18 cellular contexts compared by ENCODE assay signal in the genomic region with DNA sequence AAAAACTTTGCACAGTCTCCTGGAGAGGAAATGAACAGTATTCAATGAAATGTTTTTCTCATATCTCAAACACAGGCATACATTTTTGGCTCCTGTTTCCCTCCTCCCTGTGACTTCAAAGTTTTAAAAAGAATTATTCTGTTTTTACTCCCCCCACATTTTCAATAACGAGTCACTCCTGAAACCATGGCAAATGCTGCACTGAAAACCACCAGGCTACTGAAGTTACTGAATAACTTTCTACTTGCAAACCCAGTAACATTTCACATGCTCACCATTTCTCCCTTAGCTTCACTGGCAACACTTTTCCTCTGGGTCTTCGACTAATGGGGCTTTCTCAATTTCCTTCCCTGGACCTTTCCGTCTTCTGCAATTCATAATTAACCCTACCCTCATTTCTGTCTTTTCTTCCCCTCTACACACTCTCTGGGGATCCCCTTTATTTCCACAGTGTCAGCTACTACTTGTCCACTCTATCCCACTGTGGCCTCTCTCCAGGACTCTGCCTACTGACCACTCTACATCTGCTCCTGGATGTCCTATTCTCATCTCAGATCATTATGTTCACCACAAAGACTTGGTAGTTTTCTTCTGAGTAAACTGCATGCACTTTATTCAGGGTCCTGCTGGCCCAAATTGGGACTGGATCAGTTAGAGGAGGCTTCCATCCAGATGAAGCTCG.
DNase-seq lines count a peak whose midpoint lies in the region; ATAC-seq and TF ChIP-seq lines count a peak whose summit lies in the region.
"Had no signal": no experiment of that assay in that cellular context is flagged by ENCODE, and none has a peak within 500 bp of the region (broad histone marks: within the 10 kb centered on the region; RNA-seq: fewer than 3 reads in every experiment).

No MANE protein-coding gene starts in this region.

- no peak overlapping the region for H2AK5ac ChIP-seq in IMR-90 (ENCODE audit: low read depth, low read length)

- H3K27me3 Mint-ChIP-seq in activated CD8-positive, alpha-beta T cell treated with anti-CD3 and anti-CD28 coated beads for 36 hours = no peaks in the 10 kb centered on the region
- H3K27me3 Mint-ChIP-seq in activated CD8-positive, alpha-beta T cell treated with anti-CD3 and anti-CD28 coated beads, Interleukin-2, amount 10 ng/mL, durations not matched to agents 7 days and 5 days (ENCODE audit: low read depth) = no peaks in the 10 kb centered on the region
- H3K27me3 Mint-ChIP-seq in natural killer cell (ENCODE audit: low read depth in 2 of 2) = no peaks in the 10 kb centered on the region
- H3K27me3 Mint-ChIP-seq: brain had no signal

- H3K4me1 Mint-ChIP-seq in activated CD8-positive, alpha-beta T cell treated with anti-CD3 and anti-CD28 coated beads for 36 hours (ENCODE audit: low read depth) = no peaks in the 10 kb centered on the region
- H3K4me1 Mint-ChIP-seq in activated CD8-positive, alpha-beta T cell treated with anti-CD3 and anti-CD28 coated beads, Interleukin-2, amount 10 ng/mL, durations not matched to agents 7 days and 5 days (ENCODE audit: low read depth) = no peaks in the 10 kb centered on the region
- H3K4me1 Mint-ChIP-seq in natural killer cell = no peaks in the 10 kb centered on the region
- H3K4me1 Mint-ChIP-seq: brain had no signal

- H3K27ac Mint-ChIP-seq in activated CD8-positive, alpha-beta T cell treated with anti-CD3 and anti-CD28 coated beads for 36 hours = no peak overlapping the region
- no peak overlapping the region for H3K27ac Mint-ChIP-seq in activated CD8-positive, alpha-beta T cell treated with anti-CD3 and anti-CD28 coated beads, Interleukin-2, amount 10 ng/mL, durations not matched to agents 7 days and 5 days
- H3K27ac Mint-ChIP-seq in natural killer cell = no peak overlapping the region
- H3K27ac Mint-ChIP-seq: brain had no signal

- DNase-seq in activated CD8-positive, alpha-beta T cell treated with anti-CD3 and anti-CD28 coated beads for 36 hours = peak; percentile 17
- DNase-seq in activated CD8-positive, alpha-beta T cell treated with anti-CD3 and anti-CD28 coated beads, Interleukin-2, amount 10 ng/mL, durations not matched to agents 7 days and 5 days = no peak
- peak; percentile 59 for DNase-seq in IMR-90
- peak; percentile 77 for DNase-seq in renal cortical epithelial cell (ENCODE audit: low read depth)
- no peak for DNase-seq in tibial artery
- DNase-seq in NCI-H345 treated with DMSO at 0.1 percent for 48 hours (lab: John Stamatoyannopoulos, UW; ENCODE audit: unreplicated experiment) = no peak
- no peak for DNase-seq in natural killer cell
- DNase-seq: 8988T; activated CD4-positive, alpha-beta T cell treated with anti-CD3 and anti-CD28 coated beads, Interleukin-2, amount 50 U/mL, for 4 hours; activated effector memory CD4-positive, alpha-beta T cell treated with Interleukin-2 at 50 U/mL for 16 hours; effector CD4-positive, alpha-beta T cell; foreskin melanocyte; islet precursor cell; NCI-H187; stimulated activated CD4-positive, alpha-beta T cell treated with anti-CD3 and anti-CD28 coated beads, Interleukin-12 subunit alpha, Interleukin-12 subunit beta, amount 100 ng/mL, for 4 hours had no signal

- intact Hi-C loops in activated CD8-positive, alpha-beta T cell treated with anti-CD3 and anti-CD28 coated beads for 36 hours (cut with micrococcal nuclease) = no loop called here
- intact Hi-C loops in IMR-90 (cut with micrococcal nuclease) (no loop called here), tibial artery (cut with DNase I; ENCODE audit: low total_unique reads) (no loop called here), natural killer cell (cut with micrococcal nuclease) (no loop called here)

- H2BK5ac ChIP-seq in IMR-90 (ENCODE audit: low read depth, low read length, poor library complexity, severe bottlenecking) = no peak overlapping the region

- H3K4me3 Mint-ChIP-seq in activated CD8-positive, alpha-beta T cell treated with anti-CD3 and anti-CD28 coated beads for 36 hours = no peak overlapping the region
- H3K4me3 Mint-ChIP-seq in activated CD8-positive, alpha-beta T cell treated with anti-CD3 and anti-CD28 coated beads, Interleukin-2, amount 10 ng/mL, durations not matched to agents 7 days and 5 days = no peak overlapping the region
- no peak overlapping the region for H3K4me3 Mint-ChIP-seq in natural killer cell
- H3K4me3 Mint-ChIP-seq: brain had no signal

- TF ChIP-seq CTCF in activated CD8-positive, alpha-beta T cell treated with anti-CD3 and anti-CD28 coated beads for 36 hours (IDR thresholded peaks at IDR 0.05) = no peak
- no peak for TF ChIP-seq CTCF in IMR-90 (conservative IDR thresholded peaks at IDR 0.05; ENCODE audit: low read depth, low read length)
- TF ChIP-seq CTCF in tibial artery (IDR thresholded peaks at IDR 0.05) = no peak
- TF ChIP-seq CTCF in natural killer cell (IDR thresholded peaks at IDR 0.05) = no peak

- no peaks in the 10 kb centered on the region for H3K9me1 ChIP-seq in IMR-90 (ENCODE audit: insufficient read depth, low read length)

- no peaks in the 10 kb centered on the region for H3K9me3 Mint-ChIP-seq in activated CD8-positive, alpha-beta T cell treated with anti-CD3 and anti-CD28 coated beads for 36 hours
- H3K9me3 Mint-ChIP-seq in activated CD8-positive, alpha-beta T cell treated with anti-CD3 and anti-CD28 coated beads, Interleukin-2, amount 10 ng/mL, durations not matched to agents 7 days and 5 days (ENCODE audit: insufficient read depth) = no peaks in the 10 kb centered on the region
- H3K9me3 Mint-ChIP-seq in natural killer cell = no peaks in the 10 kb centered on the region

- H2BK15ac ChIP-seq in IMR-90 (ENCODE audit: low read depth, low read length) = 0 out of 3 replicates have a peak overlapping the region, but pooled peaks have one; percentile 45

- no peak for TF ChIP-seq POLR2A in IMR-90 (IDR thresholded peaks at IDR 0.05; ENCODE audit: low read depth, low read length)

- H4K91ac ChIP-seq in IMR-90 (ENCODE audit: insufficient read depth, low read depth, low read length) = no peak overlapping the region

- no peak overlapping the region for H3K4me2 ChIP-seq in IMR-90 (ENCODE audit: low read depth, low read length)

- no peaks in the 10 kb centered on the region for H4K20me1 ChIP-seq in IMR-90 (ENCODE audit: insufficient read depth, low read length)

- no peak overlapping the region for H2BK120ac ChIP-seq in IMR-90 (ENCODE audit: low read depth, low read length)

- in situ Hi-C loops in IMR-90 (cut with MboI; ENCODE audit: low sequenced_read_pairs) = no loop called here

- no peaks in the 10 kb centered on the region for H3K9me3 ChIP-seq in IMR-90 (ENCODE audit: control insufficient read depth, insufficient read depth, low read length)
- no peaks in the 10 kb centered on the region for H3K9me3 ChIP-seq in tibial artery
- H3K9me3 ChIP-seq: HAP-1 had no signal

- H3K4me3 ChIP-seq in IMR-90 (ENCODE audit: insufficient read depth, low read depth, low read length) = no peak overlapping the region
- H3K4me3 ChIP-seq in tibial artery = no peak overlapping the region
- H3K4me3 ChIP-seq: HAP-1 had no signal

- 90% methylated on average over 3 of the region's 4 CpGs; no CpG with 5 or more reads in 1 of the 2 experiments for WGBS in IMR-90 (ENCODE audit: extremely low coverage in 2 of 2, insufficient read length in 1 of 2), 2 experiments

- H3K27ac ChIP-seq in IMR-90 (ENCODE audit: insufficient read depth, low read length) (no peak overlapping the region), tibial artery (no peak overlapping the region)

- no peak overlapping the region for H3K18ac ChIP-seq in IMR-90 (ENCODE audit: low read depth, low read length)

- no peaks in the 10 kb centered on the region for H3K27me3 ChIP-seq in IMR-90 (ENCODE audit: control insufficient read depth, insufficient read depth, low read length)
- H3K27me3 ChIP-seq in tibial artery = no peaks in the 10 kb centered on the region

- H2BK20ac ChIP-seq in IMR-90 (ENCODE audit: low read depth, low read length) = no peak overlapping the region

- no peak overlapping the region for H4K5ac ChIP-seq in IMR-90 (ENCODE audit: low read depth, low read length)

- POLR2A ChIA-PET in activated CD8-positive, alpha-beta T cell treated with anti-CD3 and anti-CD28 coated beads for 36 hours (lab: Charles Lee) = no interaction called here
- POLR2A ChIA-PET in activated CD8-positive, alpha-beta T cell treated with anti-CD3 and anti-CD28 coated beads, Interleukin-2, amount 10 ng/mL, durations not matched to agents 7 days and 5 days (lab: Charles Lee) = interaction anchor here (0.5 kb wide), 1 partner anchor 16 kb away, joined by 3 read pairs; no protein-coding TSS in a partner anchor
- POLR2A ChIA-PET in IMR-90 (lab: Charles Lee; ENCODE audit: unreplicated experiment) = no interaction called here

- peak; percentile 68 for ATAC-seq in activated CD8-positive, alpha-beta T cell treated with anti-CD3 and anti-CD28 coated beads for 36 hours
- no peak for ATAC-seq in activated CD8-positive, alpha-beta T cell treated with anti-CD3 and anti-CD28 coated beads, Interleukin-2, amount 10 ng/mL, durations not matched to agents 7 days and 5 days
- peak; percentile 76 for ATAC-seq in HG02678 (IDR thresholded peaks at IDR 0.05; ENCODE audit: unreplicated experiment)
- ATAC-seq in IMR-90 (ENCODE audit: low read depth) = peak; percentile 55
- no peak for ATAC-seq in natural killer cell

- H3K4me1 ChIP-seq in IMR-90 (ENCODE audit: control insufficient read depth, insufficient read depth, low read length) = no peaks in the 10 kb centered on the region; the same call in 1 of the 2 replicates
- H3K4me1 ChIP-seq in tibial artery = no peaks in the 10 kb centered on the region
- H3K4me1 ChIP-seq: HAP-1 had no signal

- no peak overlapping the region for H3K4ac ChIP-seq in IMR-90 (ENCODE audit: low read depth, low read length)

- CTCF ChIA-PET in activated CD8-positive, alpha-beta T cell treated with anti-CD3 and anti-CD28 coated beads for 36 hours (lab: Charles Lee) = no interaction called here
- CTCF ChIA-PET in activated CD8-positive, alpha-beta T cell treated with anti-CD3 and anti-CD28 coated beads, Interleukin-2, amount 10 ng/mL, durations not matched to agents 7 days and 5 days (lab: Charles Lee) = no interaction called here
- CTCF ChIA-PET in IMR-90 (lab: Yijun Ruan, JAX) = no interaction called here

- no peaks in the 10 kb centered on the region for H3K79me1 ChIP-seq in IMR-90 (ENCODE audit: low read depth in 1 of 2, low read length in 2 of 2)

- dilution Hi-C loops in IMR-90 (cut with HindIII; ENCODE audit: low sequenced_read_pairs, unreplicated experiment) = no loop called here

- no peak overlapping the region for H3K9ac ChIP-seq in IMR-90 (ENCODE audit: low read depth, low read length)

- H3K14ac ChIP-seq in IMR-90 (replicated peaks; ENCODE audit: low read depth, low read length) = no peak overlapping the region

- no peak overlapping the region for H4K8ac ChIP-seq in IMR-90 (ENCODE audit: low read depth in 2 of 2, low read length in 2 of 2)

- no peak overlapping the region for H3K56ac ChIP-seq in IMR-90 (ENCODE audit: extremely low read depth, insufficient read depth, low read length)

- no peak for TF ChIP-seq RAD21 in IMR-90 (IDR thresholded peaks at IDR 0.05; ENCODE audit: low read length)

- no peaks in the 10 kb centered on the region for H3K36me3 Mint-ChIP-seq in activated CD8-positive, alpha-beta T cell treated with anti-CD3 and anti-CD28 coated beads for 36 hours (ENCODE audit: low read depth)
- no peaks in the 10 kb centered on the region for H3K36me3 Mint-ChIP-seq in activated CD8-positive, alpha-beta T cell treated with anti-CD3 and anti-CD28 coated beads, Interleukin-2, amount 10 ng/mL, durations not matched to agents 7 days and 5 days (ENCODE audit: low read depth)
- no peaks in the 10 kb centered on the region for H3K36me3 Mint-ChIP-seq in natural killer cell
- H3K36me3 Mint-ChIP-seq: brain had no signal

- H3K23ac ChIP-seq in IMR-90 (ENCODE audit: low read depth, low read length) = no peak overlapping the region

- no TSS peak for BruUV-seq in IMR-90 (replicated peaks; lab: Mats Ljungman, UMichigan)

- no peak overlapping the region for H2AFZ ChIP-seq in IMR-90 (replicated peaks; ENCODE audit: low read length, poor library complexity)

- H3K36me3 ChIP-seq in IMR-90 (ENCODE audit: control insufficient read depth, insufficient read depth, low read length) = no peaks in the 10 kb centered on the region
- no peaks in the 10 kb centered on the region for H3K36me3 ChIP-seq in tibial artery
- H3K36me3 ChIP-seq: HAP-1 had no signal

- H2AK9ac ChIP-seq in IMR-90 (replicated peaks; ENCODE audit: low read depth, low read length, poor library complexity) = no peak overlapping the region

Comparison
In these comparisons a context has a peak if more than half of its experiments do, and no peak if none do; other contexts are left out.
1. ATAC-seq: peak in activated CD8-positive, alpha-beta T cell treated with anti-CD3 and anti-CD28 coated beads for 36 hours (single experiment), HG02678 (single experiment) and IMR-90 (single experiment); none in activated CD8-positive, alpha-beta T cell treated with anti-CD3 and anti-CD28 coated beads, Interleukin-2, amount 10 ng/mL, durations not matched to agents 7 days and 5 days (single experiment) and natural killer cell (0 of 3).
2. DNase-seq: peak in activated CD8-positive, alpha-beta T cell treated with anti-CD3 and anti-CD28 coated beads for 36 hours (single experiment), IMR-90 (single experiment) and renal cortical epithelial cell (single experiment); none in activated CD8-positive, alpha-beta T cell treated with anti-CD3 and anti-CD28 coated beads, Interleukin-2, amount 10 ng/mL, durations not matched to agents 7 days and 5 days (single experiment), tibial artery (0 of 2), NCI-H345 treated with DMSO at 0.1 percent for 48 hours (single experiment) and natural killer cell (single experiment).